In genomic region chr18:44541159-44541558, GRCh38 we compare ENCODE assay signal across 31 cellular contexts.
DNase-seq lines count a peak whose midpoint lies in the region; ATAC-seq and TF ChIP-seq lines count a peak whose summit lies in the region.
"Had no signal": no experiment of that assay in that cellular context is flagged by ENCODE, and none has a peak within 500 bp of the region (broad histone marks: within the 10 kb centered on the region; RNA-seq: fewer than 3 reads in every experiment).

No MANE protein-coding gene starts in this region.

- intact Hi-C loops in heart left ventricle (cut with DNase I) = no loop called here
- intact Hi-C loops in left ventricle myocardium inferior (cut with micrococcal nuclease) = no loop called here
- intact Hi-C loops in left lung (cut with DNase I) = no loop called here

- no peak for DNase-seq in heart left ventricle
- DNase-seq in left ventricle myocardium inferior = no peak
- DNase-seq in fibroblast of lung (ENCODE audit: low read depth in 2 of 2) = peak; percentile 51 to 61
- DNase-seq in left lung = no peak
- DNase-seq in NCI-H226 = no peak
- DNase-seq: activated CD4-positive, alpha-beta memory T cell treated with anti-CD3 and anti-CD28 coated beads, Interleukin-2, amount 10 ng/mL, durations not matched to agents 7 days and 5 days; activated CD8-positive, alpha-beta memory T cell treated with anti-CD3 and anti-CD28 coated beads, Interleukin-2, amount 50 U/mL, for 4 hours; activated naive CD4-positive, alpha-beta T cell; activated naive CD8-positive, alpha-beta T cell treated with anti-CD3 and anti-CD28 coated beads, Interleukin-2, amount 50 U/mL, for 24 hours; brain microvascular endothelial cell; CD4-positive, alpha-beta T cell; gastrocnemius medialis; GM23248; KBM-7; MM.1S; NCI-H1930; NCI-H446; NCI-H774; occipital lobe; Peyer's patch; SIG-M5; stimulated activated naive B cell treated with anti-CD40 and anti-IgM and Interleukin-4, amounts not matched to agents 10 μg/mL and 1 μg/mL and 100 μg/mL, for 72 hours; testis; uterus had no signal

- TF ChIP-seq POLR2A in heart left ventricle (IDR thresholded peaks at IDR 0.05) = no peak

- H3K79me2 ChIP-seq in fibroblast of lung (ENCODE audit: control insufficient read depth, insufficient read depth, low read length) = no peaks in the 10 kb centered on the region

- no peak overlapping the region for H3K4me3 ChIP-seq in heart left ventricle
- H3K4me3 ChIP-seq in left ventricle myocardium inferior = no peak overlapping the region
- H3K4me3 ChIP-seq in fibroblast of lung (replicated peaks in 1 of 4; ENCODE audit: control extremely low read depth in 1 of 4, insufficient read depth in 1 of 4, low read depth in 3 of 4, low read length in 4 of 4) = no peak overlapping the region
- no peak overlapping the region for H3K4me3 ChIP-seq in left lung
- H3K4me3 ChIP-seq: gastrocnemius medialis, GM23248, Peyer's patch, skin epidermis, testis, uterus had no signal

- H3K9me3 ChIP-seq in heart left ventricle (no peaks in the 10 kb centered on the region), left ventricle myocardium inferior (replicated peaks) (no peaks in the 10 kb centered on the region), fibroblast of lung (ENCODE audit: control insufficient read depth, insufficient read depth, low read depth, low read length) (no peaks in the 10 kb centered on the region), left lung (no peaks in the 10 kb centered on the region)
- H3K9me3 ChIP-seq: gastrocnemius medialis, Peyer's patch, testis, uterus had no signal

- no peak overlapping the region for H3K27ac ChIP-seq in heart left ventricle
- H3K27ac ChIP-seq in left ventricle myocardium inferior (replicated peaks) = no peak overlapping the region
- no peak overlapping the region for H3K27ac ChIP-seq in fibroblast of lung (ENCODE audit: insufficient read depth, low read length)
- H3K27ac ChIP-seq in left lung = no peak overlapping the region
- H3K27ac ChIP-seq: brain microvascular endothelial cell, epithelial cell of prostate, gastrocnemius medialis, GM23248, HL-60, Peyer's patch, skin epidermis, testis, uterus had no signal

- no peak for TF ChIP-seq CTCF in heart left ventricle (IDR thresholded peaks at IDR 0.05)
- TF ChIP-seq CTCF in left ventricle myocardium inferior (IDR thresholded peaks at IDR 0.05; ENCODE audit: borderline replicate concordance) = no peak
- TF ChIP-seq CTCF in fibroblast of lung (conservative IDR thresholded peaks at IDR 0.05 in 1 of 2, IDR thresholded peaks at IDR 0.05 in 1 of 2; ENCODE audit: low read depth in 1 of 2, low read length in 2 of 2) = no peak
- no peak for TF ChIP-seq CTCF in left lung (IDR thresholded peaks at IDR 0.05)

- ATAC-seq in heart left ventricle = peak in 3 of 4 donors; percentile 42 to 72 (median 66)
- peak; percentile 60 for ATAC-seq in left lung
- ATAC-seq in GM19023 (IDR thresholded peaks at IDR 0.05; ENCODE audit: unreplicated experiment) = no peak
- no peak for ATAC-seq in GM21390 (IDR thresholded peaks at IDR 0.05; ENCODE audit: unreplicated experiment)
- ATAC-seq in GM19463 (IDR thresholded peaks at IDR 0.05; ENCODE audit: unreplicated experiment) = no peak
- ATAC-seq: activated naive CD8-positive, alpha-beta T cell treated with anti-CD3 and anti-CD28 coated beads, Interleukin-2, amount 50 U/mL, for 24 hours; gastrocnemius medialis; left lobe of liver; stimulated activated naive B cell treated with anti-CD40 and anti-IgM and Interleukin-4, amounts not matched to agents 10 μg/mL and 1 μg/mL and 100 μg/mL, for 72 hours had no signal

- H3K27me3 ChIP-seq in heart left ventricle (no peaks in the 10 kb centered on the region), left ventricle myocardium inferior (ENCODE audit: low read depth) (no peaks in the 10 kb centered on the region), fibroblast of lung (ENCODE audit: control insufficient read depth, insufficient read depth, low read length) (no peaks in the 10 kb centered on the region), left lung (no peaks in the 10 kb centered on the region)
- H3K27me3 ChIP-seq: brain microvascular endothelial cell, gastrocnemius medialis, Peyer's patch, testis, uterus had no signal

- no peak overlapping the region for H3K9ac ChIP-seq in fibroblast of lung (ENCODE audit: insufficient read depth, low read length)
- H3K9ac ChIP-seq: GM23248 had no signal

- H3K4me1 ChIP-seq in heart left ventricle = peaks cover 0 to 4% (median 0%) of the 10 kb centered on the region in 12 donors
- no peaks in the 10 kb centered on the region for H3K4me1 ChIP-seq in left ventricle myocardium inferior
- H3K4me1 ChIP-seq in fibroblast of lung (ENCODE audit: control insufficient read depth, extremely low read depth, insufficient read depth, low read length) = no peaks in the 10 kb centered on the region
- H3K4me1 ChIP-seq in left lung = peaks cover 0 to 4% of the 10 kb centered on the region in 2 donors
- H3K4me1 ChIP-seq: gastrocnemius medialis, Peyer's patch, testis, uterus had no signal

- H3K4me2 ChIP-seq in fibroblast of lung (ENCODE audit: extremely low read depth, insufficient read depth, low read length) = no peak overlapping the region

- 48 to 66% (median 59%) methylated on average over 4 of the region's 4 CpGs for WGBS in heart left ventricle, 4 donors

- H3K36me3 ChIP-seq in heart left ventricle = no peaks in the 10 kb centered on the region
- H3K36me3 ChIP-seq in left ventricle myocardium inferior = no peaks in the 10 kb centered on the region
- H3K36me3 ChIP-seq in fibroblast of lung (ENCODE audit: control insufficient read depth, insufficient read depth, low read length) = no peaks in the 10 kb centered on the region
- H3K36me3 ChIP-seq in left lung = no peaks in the 10 kb centered on the region
- H3K36me3 ChIP-seq: brain microvascular endothelial cell, gastrocnemius medialis, Peyer's patch, uterus had no signal

- no peak overlapping the region for H2AFZ ChIP-seq in fibroblast of lung (ENCODE audit: low read length)
- H2AFZ ChIP-seq: GM23248 had no signal

- H4K20me1 ChIP-seq in fibroblast of lung (ENCODE audit: control insufficient read depth, extremely low read depth, insufficient read depth, low read length) = no peaks in the 10 kb centered on the region

Comparison
In these comparisons a context has a peak if more than half of its experiments do, and no peak if none do; other contexts are left out.
1. ATAC-seq: peak in heart left ventricle (3 of 4) and left lung (single experiment); none in GM19023 (single experiment), GM21390 (single experiment) and GM19463 (single experiment).
2. DNase-seq: peak in fibroblast of lung (2 of 2); none in heart left ventricle (0 of 5), left ventricle myocardium inferior (single experiment), left lung (0 of 2) and NCI-H226 (single experiment).